In genomic region chr16:81817296-81817695, GRCh38 we compare ENCODE assay signal across 15 cellular contexts. TPM values are rescaled to one million over a fixed set of nuclear protein-coding genes. Genes with fewer than 3 reads are reported as not detected.
DNase-seq lines count a peak whose midpoint lies in the region; ATAC-seq and TF ChIP-seq lines count a peak whose summit lies in the region.
"Had no signal": no experiment of that assay in that cellular context is flagged by ENCODE, and none has a peak within 500 bp of the region (broad histone marks: within the 10 kb centered on the region; RNA-seq: fewer than 3 reads in every experiment).

No MANE protein-coding gene starts in this region.

- H3K9ac ChIP-seq in OCI-LY1 (ENCODE audit: low read length) = peak overlapping the region; percentile 61
- no peak overlapping the region for H3K9ac ChIP-seq in PC-3 (ENCODE audit: low read length)

- peaks cover 67 to 72% of the 10 kb centered on the region in 2 donors for H3K4me1 Mint-ChIP-seq in natural killer cell treated with Interleukin-12 subunit alpha and Interleukin-12 subunit beta and Interleukin-15 and Interleukin-18, amount 100 ng/mL, for 72 hours (ENCODE audit: low read depth in 2 of 2)

- TF ChIP-seq EP300 in tibial nerve (IDR thresholded peaks at IDR 0.05) = no peak

- H3K36me3 ChIP-seq in OCI-LY1 (ENCODE audit: insufficient read depth, low read length) (peaks cover 4% of the 10 kb centered on the region; the same call in 1 of the 2 replicates), PC-3 (ENCODE audit: low read depth, low read length) (no peaks in the 10 kb centered on the region), tibial nerve (no peaks in the 10 kb centered on the region), upper lobe of right lung (no peaks in the 10 kb centered on the region)
- H3K36me3 ChIP-seq: left lung had no signal

- H3K79me2 ChIP-seq in OCI-LY1 (ENCODE audit: insufficient read depth, low read length) (peaks cover 43% of the 10 kb centered on the region), PC-3 (ENCODE audit: low read length) (no peaks in the 10 kb centered on the region)

- no TSS peak for BruUV-seq in PC-3 (replicated peaks; lab: Mats Ljungman, UMichigan)

- H3K27ac ChIP-seq in OCI-LY1 (ENCODE audit: low read depth, low read length, poor library complexity, severe bottlenecking) (peak overlapping the region; percentile 99), PC-3 (ENCODE audit: low read length) (no peak overlapping the region), tibial nerve (peak overlapping the region in 1 of 4 donors; percentile 70), upper lobe of right lung (no peak overlapping the region)
- H3K27ac ChIP-seq: body of pancreas had no signal

- H3K27ac Mint-ChIP-seq in natural killer cell treated with Interleukin-12 subunit alpha and Interleukin-12 subunit beta and Interleukin-15 and Interleukin-18, amount 100 ng/mL, for 72 hours = peak overlapping the region; percentile 86 to 93
- H3K27ac Mint-ChIP-seq: type B pancreatic cell had no signal

- DNase-seq in natural killer cell treated with Interleukin-12 subunit alpha and Interleukin-12 subunit beta and Interleukin-15 and Interleukin-18, amount 100 ng/mL, for 72 hours (ENCODE audit: low spot score) = no peak
- DNase-seq in PC-3 (no peak), HK-2 (ENCODE audit: unreplicated experiment) (no peak), tibial nerve (ENCODE audit: low spot score in 2 of 2) (no peak), upper lobe of right lung (no peak)
- DNase-seq: activated naive CD4-positive, alpha-beta T cell; left lung; stimulated activated CD8-positive, alpha-beta memory T cell treated with anti-CD3 and anti-CD28 coated beads, Interleukin-4, amount 100 ng/mL, for 48 hours had no signal

- H3K9me3 ChIP-seq in OCI-LY1 (ENCODE audit: low read length) (no peaks in the 10 kb centered on the region), PC-3 (ENCODE audit: low read length) (no peaks in the 10 kb centered on the region), tibial nerve (peaks cover 0 to 3% (median 0%) of the 10 kb centered on the region in 4 donors), upper lobe of right lung (no peaks in the 10 kb centered on the region)
- H3K9me3 ChIP-seq: body of pancreas, left lung had no signal

- no peaks in the 10 kb centered on the region for H3K9me3 Mint-ChIP-seq in natural killer cell treated with Interleukin-12 subunit alpha and Interleukin-12 subunit beta and Interleukin-15 and Interleukin-18, amount 100 ng/mL, for 72 hours
- H3K9me3 Mint-ChIP-seq: type B pancreatic cell had no signal

- intact Hi-C loops in PC-3 (cut with micrococcal nuclease) (no loop called here), upper lobe of right lung (cut with DNase I) (no loop called here)

- POLR2A ChIA-PET in PC-3 (lab: Charles Lee; ENCODE audit: unreplicated experiment) = no interaction called here

- TF ChIP-seq CTCF in OCI-LY1 (IDR thresholded peaks at IDR 0.05; ENCODE audit: low read length) (no peak), PC-3 (conservative IDR thresholded peaks at IDR 0.05; ENCODE audit: low read depth, low read length) (no peak), tibial nerve (IDR thresholded peaks at IDR 0.05) (no peak), upper lobe of right lung (IDR thresholded peaks at IDR 0.05) (no peak)

- H3K4me1 ChIP-seq in OCI-LY1 (ENCODE audit: insufficient read depth, low read length, severe bottlenecking) = peaks cover 94% of the 10 kb centered on the region
- H3K4me1 ChIP-seq in PC-3 (ENCODE audit: insufficient read depth, low read length) = no peaks in the 10 kb centered on the region
- H3K4me1 ChIP-seq in tibial nerve = peaks cover 0 to 16% (median 0%) of the 10 kb centered on the region in 4 donors
- no peaks in the 10 kb centered on the region for H3K4me1 ChIP-seq in upper lobe of right lung
- H3K4me1 ChIP-seq: body of pancreas had no signal

- H3K27me3 Mint-ChIP-seq in natural killer cell treated with Interleukin-12 subunit alpha and Interleukin-12 subunit beta and Interleukin-15 and Interleukin-18, amount 100 ng/mL, for 72 hours = no peaks in the 10 kb centered on the region

- H3F3A ChIP-seq in OCI-LY1 (ENCODE audit: insufficient read depth, low read length) = peaks cover 29% of the 10 kb centered on the region; the same call in 1 of the 2 replicates
- no peaks in the 10 kb centered on the region for H3F3A ChIP-seq in PC-3 (ENCODE audit: low read length, unreplicated experiment)

- CTCF ChIA-PET in PC-3 (lab: Charles Lee) = no interaction called here

- H3K4me3 Mint-ChIP-seq in natural killer cell treated with Interleukin-12 subunit alpha and Interleukin-12 subunit beta and Interleukin-15 and Interleukin-18, amount 100 ng/mL, for 72 hours = peak overlapping the region; percentile 82
- H3K4me3 Mint-ChIP-seq: neural crest cell, type B pancreatic cell had no signal

- H3K4me2 ChIP-seq in OCI-LY1 (ENCODE audit: low read length) (peak overlapping the region; percentile 73), PC-3 (ENCODE audit: low read length) (no peak overlapping the region)

- no peaks in the 10 kb centered on the region for H3K27me3 ChIP-seq in OCI-LY1 (ENCODE audit: insufficient read depth, low read length)
- no peaks in the 10 kb centered on the region for H3K27me3 ChIP-seq in PC-3 (ENCODE audit: low read length)
- no peaks in the 10 kb centered on the region for H3K27me3 ChIP-seq in tibial nerve
- no peaks in the 10 kb centered on the region for H3K27me3 ChIP-seq in upper lobe of right lung
- H3K27me3 ChIP-seq: body of pancreas, left lung had no signal

- H4K20me1 ChIP-seq in OCI-LY1 (ENCODE audit: insufficient read depth, low read length) (no peaks in the 10 kb centered on the region), PC-3 (ENCODE audit: low read length) (no peaks in the 10 kb centered on the region)

- H3K4me3 ChIP-seq in OCI-LY1 (ENCODE audit: low read depth, low read length, poor library complexity, severe bottlenecking) = peak overlapping the region; percentile 49
- H3K4me3 ChIP-seq in PC-3 (ENCODE audit: low read length) = no peak overlapping the region
- H3K4me3 ChIP-seq in tibial nerve = peak overlapping the region in 1 of 4 donors; percentile 9
- no peak overlapping the region for H3K4me3 ChIP-seq in upper lobe of right lung
- H3K4me3 ChIP-seq: body of pancreas, left lung had no signal

- 91 to 92% methylated on average over 8 of the region's 8 CpGs for WGBS in tibial nerve, 2 donors

- peaks cover 10% of the 10 kb centered on the region for H3K36me3 Mint-ChIP-seq in natural killer cell treated with Interleukin-12 subunit alpha and Interleukin-12 subunit beta and Interleukin-15 and Interleukin-18, amount 100 ng/mL, for 72 hours
- H3K36me3 Mint-ChIP-seq: type B pancreatic cell had no signal

- ATAC-seq in GM18498 (IDR thresholded peaks at IDR 0.05; ENCODE audit: unreplicated experiment) = peak; percentile 37
- ATAC-seq in HG02798 (IDR thresholded peaks at IDR 0.05; ENCODE audit: poor library complexity, unreplicated experiment) = peak; percentile 30
- ATAC-seq in natural killer cell treated with Interleukin-12 subunit alpha and Interleukin-12 subunit beta and Interleukin-15 and Interleukin-18, amount 100 ng/mL, for 72 hours = peak; percentile 64 to 72
- ATAC-seq in PC-3 = no peak
- ATAC-seq in upper lobe of right lung = no peak
- ATAC-seq: body of pancreas, SK-N-SH treated with all-trans-retinoic acid at 6 μM for 48 hours had no signal

- H3K9me2 ChIP-seq in OCI-LY1 (ENCODE audit: low read depth, low read length) = no peaks in the 10 kb centered on the region
- H3K9me2 ChIP-seq in PC-3 (replicated peaks; ENCODE audit: low read length) = no peaks in the 10 kb centered on the region

- H2AFZ ChIP-seq in OCI-LY1 (ENCODE audit: low read length) (no peak overlapping the region), PC-3 (ENCODE audit: low read length) (no peak overlapping the region)

- TF ChIP-seq POLR2A in tibial nerve (IDR thresholded peaks at IDR 0.05) = no peak

RNA-seq across cellular contexts. Expression of gene PLCG2, which starts 38.2 kb away (rescaled TPM):
- total RNA-seq in natural killer cell treated with Interleukin-12 subunit alpha and Interleukin-12 subunit beta and Interleukin-15 and Interleukin-18, amount 100 ng/mL, for 72 hours = 100 to 1,000 TPM in 1 of 2 donors, 10 to 100 TPM in 1; 73.4 to 101 TPM
- total RNA-seq in PC-3 (2014; rRNA removed) (3.5 and 5.9 TPM in 2 replicates), tibial nerve (10 to 100 TPM; 13.0 to 28.5 (median 18.9) TPM), upper lobe of right lung (47.6 TPM)

Comparison
In these comparisons a context has a peak if more than half of its experiments do, and no peak if none do; other contexts are left out.
1. ATAC-seq: peak in GM18498 (single experiment), HG02798 (single experiment) and natural killer cell treated with Interleukin-12 subunit alpha and Interleukin-12 subunit beta and Interleukin-15 and Interleukin-18, amount 100 ng/mL, for 72 hours (2 of 2); none in PC-3 (single experiment) and upper lobe of right lung (single experiment).